In the genomic region with DNA sequence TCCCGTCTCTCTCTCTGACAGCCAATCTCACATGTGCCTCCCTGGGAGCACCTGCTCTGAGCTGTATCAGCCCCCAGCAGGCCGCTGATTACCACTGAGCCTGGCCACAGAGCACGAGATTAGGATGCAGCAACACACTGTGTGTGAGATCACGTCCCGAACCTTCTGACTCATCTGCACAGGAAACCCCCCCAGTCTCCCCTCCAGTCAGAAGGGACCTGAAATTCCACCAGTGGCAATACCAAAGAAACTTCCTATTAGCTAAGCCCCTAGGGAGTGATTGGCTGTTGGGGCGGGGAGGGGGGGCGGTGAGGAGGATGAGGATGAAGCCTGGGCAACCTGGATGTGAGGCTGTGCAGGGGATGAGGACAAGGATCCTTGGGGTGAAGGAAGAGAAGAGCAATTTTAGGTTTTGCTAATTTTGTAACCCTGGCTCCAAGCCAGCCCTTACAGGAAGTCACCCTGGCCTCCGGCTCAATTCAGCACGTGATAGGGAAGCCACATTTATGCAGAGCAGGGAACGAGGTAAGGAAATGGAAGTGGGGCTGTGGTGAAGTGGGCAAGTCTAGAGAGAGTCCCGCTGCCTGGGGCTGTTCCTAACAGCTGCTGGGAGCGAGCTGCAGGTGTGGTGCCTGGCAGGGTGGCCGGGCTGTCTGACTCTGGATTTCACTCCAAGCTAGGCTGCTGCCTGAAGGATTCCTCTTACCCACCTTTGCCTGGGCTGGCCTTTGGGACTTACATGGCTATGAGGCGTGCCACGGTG, we compare ENCODE assay signal across 8 cellular contexts. TPM values are rescaled to one million over a fixed set of nuclear protein-coding genes. Genes with fewer than 3 reads are reported as not detected.
A peak's percentile ranks its signal among the peaks of the same experiment; 100 is the strongest.
DNase-seq lines count a peak whose midpoint lies in the region; ATAC-seq, FAIRE-seq and TF ChIP-seq lines count a peak whose summit lies in the region.

No MANE protein-coding gene starts in this region.

- no peak for FAIRE-seq in HepG2 (lab: Jason Lieb, UNC)

- no peaks in the 10 kb centered on the region for H3F3A ChIP-seq in DOHH2 (ENCODE audit: control insufficient read depth, insufficient read depth)

- H3K27ac ChIP-seq in DOHH2 (ENCODE audit: low read depth, low read length) (peak overlapping the region; percentile 76), brain microvascular endothelial cell (peak overlapping the region; percentile 46), HepG2 (ENCODE audit: extremely low read length, insufficient read depth, low read length) (no peak overlapping the region)

- H3K9me3 ChIP-seq in DOHH2 (ENCODE audit: control insufficient read depth, insufficient read depth, low read length) (no peaks in the 10 kb centered on the region), HepG2 (ENCODE audit: low read length) (no peaks in the 10 kb centered on the region)

- TF ChIP-seq EP300 in HepG2 (IDR thresholded peaks at IDR 0.05; ENCODE audit: low read depth in 2 of 2, low read length in 2 of 2): peak in 1 of 2 experiments; percentile 47; a peak in 1 of 4 replicates
- TF ChIP-seq EP300 in HepG2 (CRISPR knock-in tag; IDR thresholded peaks at IDR 0.05; ENCODE audit: borderline replicate concordance): no peak

- H4K20me1 ChIP-seq in DOHH2 (ENCODE audit: control insufficient read depth, insufficient read depth, low read depth, low read length): peaks cover 10% of the 10 kb centered on the region
- no peaks in the 10 kb centered on the region for H4K20me1 ChIP-seq in HepG2 (ENCODE audit: insufficient read depth, low read length)

- no peak overlapping the region for H3K9ac ChIP-seq in HepG2 (ENCODE audit: insufficient read depth, low read depth, low read length)

- in situ Hi-C loops in brain microvascular endothelial cell (cut with HindIII; ENCODE audit: low pct_ligation_motif_present, low sequenced_read_pairs) (no loop called here), HepG2 (cut with HindIII; ENCODE audit: extremely low pct_ligation_motif_present, low pct_unique_long_range_greater_than_20kb) (no loop called here)

- no TSS peak for BruUV-seq in HepG2 (replicated peaks; lab: Mats Ljungman, UMichigan)

- H3K27me3 ChIP-seq in DOHH2 (ENCODE audit: control insufficient read depth, low read length) (no peaks in the 10 kb centered on the region), brain microvascular endothelial cell (replicated peaks) (no peaks in the 10 kb centered on the region), HepG2 (ENCODE audit: control insufficient read depth in 1 of 2, insufficient read depth in 2 of 2, low read length in 2 of 2) (peaks cover 2% of the 10 kb centered on the region in 2 experiments; a peak in 2 of 5 replicates)

- DNase-seq in HT1080 (ENCODE audit: low read depth): peak; percentile 99
- peak; percentile 88 for DNase-seq in UCSD-AML1 (lab: John Stamatoyannopoulos, UW; ENCODE audit: unreplicated experiment)
- DNase-seq in brain microvascular endothelial cell: peak; percentile 87
- peak; percentile 20 for DNase-seq in HepG2 (ENCODE audit: low spot score)
- peak; percentile 70 to 89 (median 80) for DNase-seq in stimulated activated CD4-positive, alpha-beta T cell treated with anti-CD3 and anti-CD28 coated beads, TNF-alpha, amount 100 ng/mL, for 24 hours (ENCODE audit: low read depth in 3 of 3)
- no peak for DNase-seq in D341Med (ENCODE audit: low spot score)

- TF ChIP-seq RAD21 in HepG2 (CRISPR knock-in tag; IDR thresholded peaks at IDR 0.05): no peak

- H3K4me3 ChIP-seq in DOHH2 (ENCODE audit: low read length) (peak overlapping the region; percentile 81), brain microvascular endothelial cell (ENCODE audit: low read depth, low read length) (peak overlapping the region; percentile 3), HepG2 (replicated peaks in 1 of 3; ENCODE audit: insufficient read depth in 1 of 3, low read depth in 2 of 3, low read length in 3 of 3) (peak overlapping the region in 1 of 3 experiments; percentile 21; a peak in 1 of 6 replicates)

- ATAC-seq in GM21381 (IDR thresholded peaks at IDR 0.05; ENCODE audit: unreplicated experiment) (peak; percentile 88), HepG2 (peak; percentile 77)

- no peak for TF ChIP-seq POLR2A in HepG2 (IDR thresholded peaks at IDR 0.05; ENCODE audit: insufficient read depth in 1 of 2, low read depth in 2 of 2, low read length in 2 of 2)

- POLR2A ChIA-PET in HepG2 (lab: Yijun Ruan, JAX): no interaction called here

- H3K4me2 ChIP-seq in DOHH2 (ENCODE audit: low read length) (peak overlapping the region; percentile 100), HepG2 (ENCODE audit: low read depth, low read length) (peak overlapping the region; percentile 24; the same call in 1 of the 2 replicates)

- peaks cover 52% of the 10 kb centered on the region for H3K4me1 ChIP-seq in DOHH2 (ENCODE audit: control insufficient read depth, low read length)
- peaks cover 45% of the 10 kb centered on the region for H3K4me1 ChIP-seq in HepG2 (ENCODE audit: insufficient read depth, low read length)

- TF ChIP-seq CTCF in DOHH2 (IDR thresholded peaks at IDR 0.05; ENCODE audit: low read depth, low read length, poor library complexity, severe bottlenecking): no peak
- TF ChIP-seq CTCF in brain microvascular endothelial cell (IDR thresholded peaks at IDR 0.05; ENCODE audit: low read depth, low read length, missing control alignments): no peak
- no peak for TF ChIP-seq CTCF in HepG2 (CRISPR knock-in tag; IDR thresholded peaks at IDR 0.05)

- 43% methylated on average over 11 of the region's 15 CpGs for WGBS in HepG2 (ENCODE audit: low lambda C conversion rate)

- H3K79me2 ChIP-seq in DOHH2 (ENCODE audit: control insufficient read depth, low read length): peaks cover 69% of the 10 kb centered on the region
- H3K79me2 ChIP-seq in HepG2 (ENCODE audit: insufficient read depth, low read length): no peaks in the 10 kb centered on the region

- no peak overlapping the region for H2AFZ ChIP-seq in HepG2 (ENCODE audit: low read length)

- H3K9me2 ChIP-seq in DOHH2 (replicated peaks; ENCODE audit: control insufficient read depth, low read length): no peaks in the 10 kb centered on the region

- CTCF ChIA-PET in HepG2 (lab: Yijun Ruan, JAX; ENCODE audit: low intra/inter-chr PET ratio, low total read pairs): no interaction called here

- intact Hi-C loops in HepG2 (cut with micrococcal nuclease; ENCODE audit: unreplicated experiment): no loop called here

- peaks cover 68% of the 10 kb centered on the region for H3K36me3 ChIP-seq in DOHH2 (ENCODE audit: control insufficient read depth, low read length)
- H3K36me3 ChIP-seq in brain microvascular endothelial cell (replicated peaks): peaks cover 9% of the 10 kb centered on the region
- H3K36me3 ChIP-seq in HepG2 (replicated peaks in 1 of 2; ENCODE audit: control insufficient read depth in 1 of 2, insufficient read depth in 2 of 2, low read length in 2 of 2): no peaks in the 10 kb centered on the region

RNA-seq across cellular contexts. Expression of a gene that starts 1.9 kb away (rescaled TPM):
- 81.0 and 87.2 TPM in 2 replicates for total RNA-seq in HT1080 (2014; rRNA removed; shearing (Covaris generic))
- polyA plus RNA-seq in HT1080 (2015; cell fraction: cytosol; rRNA removed): 39.4 and 58.6 TPM in 2 replicates
- polyA plus RNA-seq in HT1080 (2015; cell fraction: nucleus; rRNA removed): 80.0 and 114 TPM in 2 replicates
- total RNA-seq in HepG2 (2016; rRNA removed; fragmentation: Illumina TruSeq; extraction: Trizol): not detected in 2 replicates
- not detected in 2 replicates for total RNA-seq in HepG2 (2016; cell fraction: cytosol; rRNA removed; fragmentation: Illumina TruSeq; extraction: Trizol; ENCODE audit: low read depth)
- total RNA-seq in HepG2 (2016; cell fraction: insoluble cytoplasmic fraction; rRNA removed; fragmentation: Illumina TruSeq; extraction: Trizol): not detected in 2 replicates
- not detected in 2 replicates for total RNA-seq in HepG2 (2016; cell fraction: membrane; rRNA removed; fragmentation: Illumina TruSeq; extraction: Trizol)
- total RNA-seq in HepG2 (2016; cell fraction: nucleus; rRNA removed; fragmentation: Illumina TruSeq; extraction: Trizol): 0.31 TPM in 1 of 2 replicates, not detected in the other
- 2.6 and 4.2 TPM in 2 replicates for polyA plus RNA-seq in HepG2 (2011; rRNA removed)
- polyA plus RNA-seq in HepG2 (2011; cell fraction: cytosol; rRNA removed): 1.4 and 3.7 TPM in 2 replicates
- 3.4 and 4.2 TPM in 2 replicates for polyA plus RNA-seq in HepG2 (2011; cell fraction: nucleus; rRNA removed)
- 1.4 and 2.2 TPM in 2 replicates for polyA plus RNA-seq in HepG2 (2012)
- polyA plus RNA-seq in HepG2 (2016; cell fraction: cytosol; fragmentation: Illumina TruSeq; extraction: Trizol; ENCODE audit: low read depth): not detected in 2 replicates
- polyA plus RNA-seq in HepG2 (2016; cell fraction: insoluble cytoplasmic fraction; fragmentation: Illumina TruSeq; extraction: Trizol; ENCODE audit: low read depth): not detected in 2 replicates
- not detected in 2 replicates for polyA plus RNA-seq in HepG2 (2016; cell fraction: membrane; fragmentation: Illumina TruSeq; extraction: Trizol; ENCODE audit: low read depth)
- not detected in 2 replicates for polyA plus RNA-seq in HepG2 (2016; cell fraction: nucleus; fragmentation: Illumina TruSeq; extraction: Trizol; ENCODE audit: insufficient read depth, low read depth)
- 1.7 and 3.0 TPM in 2 replicates for polyA minus RNA-seq in HepG2 (2011; rRNA and poly(A)+ RNA removed; ENCODE audit: low replicate concordance)
- polyA minus RNA-seq in HepG2 (2011; cell fraction: cytosol; rRNA and poly(A)+ RNA removed): 2.6 TPM in 1 of 2 replicates, not detected in the other
- polyA minus RNA-seq in HepG2 (2011; cell fraction: nucleus; rRNA and poly(A)+ RNA removed): 1.4 and 2.9 TPM in 2 replicates

RNA-seq across cellular contexts. Expression of a gene that starts 34.5 kb away (rescaled TPM):
- total RNA-seq in HT1080 (2014; rRNA removed; shearing (Covaris generic)): not detected in 2 replicates
- polyA plus RNA-seq in HT1080 (2015; cell fraction: cytosol; rRNA removed): 0.07 TPM in 1 of 2 replicates, not detected in the other
- polyA plus RNA-seq in HT1080 (2015; cell fraction: nucleus; rRNA removed): not detected in 2 replicates
- total RNA-seq in HepG2 (2016; rRNA removed; fragmentation: Illumina TruSeq; extraction: Trizol): not detected in 2 replicates
- not detected in 2 replicates for total RNA-seq in HepG2 (2016; cell fraction: cytosol; rRNA removed; fragmentation: Illumina TruSeq; extraction: Trizol; ENCODE audit: low read depth)
- not detected in 2 replicates for total RNA-seq in HepG2 (2016; cell fraction: insoluble cytoplasmic fraction; rRNA removed; fragmentation: Illumina TruSeq; extraction: Trizol)
- not detected in 2 replicates for total RNA-seq in HepG2 (2016; cell fraction: membrane; rRNA removed; fragmentation: Illumina TruSeq; extraction: Trizol)
- not detected in 2 replicates for total RNA-seq in HepG2 (2016; cell fraction: nucleus; rRNA removed; fragmentation: Illumina TruSeq; extraction: Trizol)
- not detected in 2 replicates for polyA plus RNA-seq in HepG2 (2011; rRNA removed)
- polyA plus RNA-seq in HepG2 (2011; cell fraction: cytosol; rRNA removed): 0.05 TPM in 1 of 2 replicates, not detected in the other
- polyA plus RNA-seq in HepG2 (2011; cell fraction: nucleus; rRNA removed): not detected in 2 replicates
- polyA plus RNA-seq in HepG2 (2012): not detected in 2 replicates
- polyA plus RNA-seq in HepG2 (2016; cell fraction: cytosol; fragmentation: Illumina TruSeq; extraction: Trizol; ENCODE audit: low read depth): not detected in 2 replicates
- not detected in 2 replicates for polyA plus RNA-seq in HepG2 (2016; cell fraction: insoluble cytoplasmic fraction; fragmentation: Illumina TruSeq; extraction: Trizol; ENCODE audit: low read depth)
- not detected in 2 replicates for polyA plus RNA-seq in HepG2 (2016; cell fraction: membrane; fragmentation: Illumina TruSeq; extraction: Trizol; ENCODE audit: low read depth)
- not detected in 2 replicates for polyA plus RNA-seq in HepG2 (2016; cell fraction: nucleus; fragmentation: Illumina TruSeq; extraction: Trizol; ENCODE audit: insufficient read depth, low read depth)
- not detected in 2 replicates for polyA minus RNA-seq in HepG2 (2011; rRNA and poly(A)+ RNA removed; ENCODE audit: low replicate concordance)
- not detected in 2 replicates for polyA minus RNA-seq in HepG2 (2011; cell fraction: cytosol; rRNA and poly(A)+ RNA removed)
- not detected in 2 replicates for polyA minus RNA-seq in HepG2 (2011; cell fraction: nucleus; rRNA and poly(A)+ RNA removed)

RNA-seq across cellular contexts. Expression of a gene that starts 35.3 kb away (rescaled TPM):
- total RNA-seq in HT1080 (2014; rRNA removed; shearing (Covaris generic)): 5.6 and 11.3 TPM in 2 replicates
- 23.4 and 26.4 TPM in 2 replicates for polyA plus RNA-seq in HT1080 (2015; cell fraction: cytosol; rRNA removed)
- 7.6 and 9.5 TPM in 2 replicates for polyA plus RNA-seq in HT1080 (2015; cell fraction: nucleus; rRNA removed)
- 0.45 and 1.3 TPM in 2 replicates for total RNA-seq in HepG2 (2016; rRNA removed; fragmentation: Illumina TruSeq; extraction: Trizol)
- total RNA-seq in HepG2 (2016; cell fraction: cytosol; rRNA removed; fragmentation: Illumina TruSeq; extraction: Trizol; ENCODE audit: low read depth): 0.71 and 0.79 TPM in 2 replicates
- total RNA-seq in HepG2 (2016; cell fraction: insoluble cytoplasmic fraction; rRNA removed; fragmentation: Illumina TruSeq; extraction: Trizol): 0.42 and 0.91 TPM in 2 replicates
- total RNA-seq in HepG2 (2016; cell fraction: membrane; rRNA removed; fragmentation: Illumina TruSeq; extraction: Trizol): 1.1 and 1.2 TPM in 2 replicates
- 1.8 and 2.1 TPM in 2 replicates for total RNA-seq in HepG2 (2016; cell fraction: nucleus; rRNA removed; fragmentation: Illumina TruSeq; extraction: Trizol)
- polyA plus RNA-seq in HepG2 (2011; rRNA removed): 4.3 and 8.4 TPM in 2 replicates
- 3.6 and 3.9 TPM in 2 replicates for polyA plus RNA-seq in HepG2 (2011; cell fraction: cytosol; rRNA removed)
- 10.4 and 14.9 TPM in 2 replicates for polyA plus RNA-seq in HepG2 (2011; cell fraction: nucleus; rRNA removed)
- polyA plus RNA-seq in HepG2 (2012): 14.7 and 15.9 TPM in 2 replicates
- 1.8 and 2.1 TPM in 2 replicates for polyA plus RNA-seq in HepG2 (2016; cell fraction: cytosol; fragmentation: Illumina TruSeq; extraction: Trizol; ENCODE audit: low read depth)
- 1.9 and 2.5 TPM in 2 replicates for polyA plus RNA-seq in HepG2 (2016; cell fraction: insoluble cytoplasmic fraction; fragmentation: Illumina TruSeq; extraction: Trizol; ENCODE audit: low read depth)
- polyA plus RNA-seq in HepG2 (2016; cell fraction: membrane; fragmentation: Illumina TruSeq; extraction: Trizol; ENCODE audit: low read depth): 2.8 and 3.5 TPM in 2 replicates
- 5.0 and 7.0 TPM in 2 replicates for polyA plus RNA-seq in HepG2 (2016; cell fraction: nucleus; fragmentation: Illumina TruSeq; extraction: Trizol; ENCODE audit: insufficient read depth, low read depth)
- polyA minus RNA-seq in HepG2 (2011; rRNA and poly(A)+ RNA removed; ENCODE audit: low replicate concordance): 0.72 and 4.8 TPM in 2 replicates
- 4.1 and 11.0 TPM in 2 replicates for polyA minus RNA-seq in HepG2 (2011; cell fraction: cytosol; rRNA and poly(A)+ RNA removed)
- 2.3 and 3.7 TPM in 2 replicates for polyA minus RNA-seq in HepG2 (2011; cell fraction: nucleus; rRNA and poly(A)+ RNA removed)

RNA-seq across cellular contexts. Expression of a gene that starts 44.0 kb away (rescaled TPM):
- not detected in 2 replicates for total RNA-seq in HT1080 (2014; rRNA removed; shearing (Covaris generic))
- polyA plus RNA-seq in HT1080 (2015; cell fraction: cytosol; rRNA removed): not detected in 2 replicates
- not detected in 2 replicates for polyA plus RNA-seq in HT1080 (2015; cell fraction: nucleus; rRNA removed)
- not detected in 2 replicates for total RNA-seq in HepG2 (2016; rRNA removed; fragmentation: Illumina TruSeq; extraction: Trizol)
- total RNA-seq in HepG2 (2016; cell fraction: cytosol; rRNA removed; fragmentation: Illumina TruSeq; extraction: Trizol; ENCODE audit: low read depth): not detected in 2 replicates
- total RNA-seq in HepG2 (2016; cell fraction: insoluble cytoplasmic fraction; rRNA removed; fragmentation: Illumina TruSeq; extraction: Trizol): not detected in 2 replicates
- total RNA-seq in HepG2 (2016; cell fraction: membrane; rRNA removed; fragmentation: Illumina TruSeq; extraction: Trizol): not detected in 2 replicates
- total RNA-seq in HepG2 (2016; cell fraction: nucleus; rRNA removed; fragmentation: Illumina TruSeq; extraction: Trizol): not detected in 2 replicates
- polyA plus RNA-seq in HepG2 (2011; rRNA removed): not detected in 2 replicates
- polyA plus RNA-seq in HepG2 (2011; cell fraction: cytosol; rRNA removed): not detected in 2 replicates
- not detected in 2 replicates for polyA plus RNA-seq in HepG2 (2011; cell fraction: nucleus; rRNA removed)
- not detected in 2 replicates for polyA plus RNA-seq in HepG2 (2012)
- polyA plus RNA-seq in HepG2 (2016; cell fraction: cytosol; fragmentation: Illumina TruSeq; extraction: Trizol; ENCODE audit: low read depth): not detected in 2 replicates
- not detected in 2 replicates for polyA plus RNA-seq in HepG2 (2016; cell fraction: insoluble cytoplasmic fraction; fragmentation: Illumina TruSeq; extraction: Trizol; ENCODE audit: low read depth)
- polyA plus RNA-seq in HepG2 (2016; cell fraction: membrane; fragmentation: Illumina TruSeq; extraction: Trizol; ENCODE audit: low read depth): not detected in 2 replicates
- not detected in 2 replicates for polyA plus RNA-seq in HepG2 (2016; cell fraction: nucleus; fragmentation: Illumina TruSeq; extraction: Trizol; ENCODE audit: insufficient read depth, low read depth)
- not detected in 2 replicates for polyA minus RNA-seq in HepG2 (2011; rRNA and poly(A)+ RNA removed; ENCODE audit: low replicate concordance)
- not detected in 2 replicates for polyA minus RNA-seq in HepG2 (2011; cell fraction: cytosol; rRNA and poly(A)+ RNA removed)
- not detected in 2 replicates for polyA minus RNA-seq in HepG2 (2011; cell fraction: nucleus; rRNA and poly(A)+ RNA removed)

Comparison
In these comparisons a context has a peak if more than half of its experiments do, and no peak if none do; other contexts are left out.
1. RNA of a gene that starts 1.9 kb away (total RNA-seq): 81.0 to 87.2 TPM in HT1080; 0.31 TPM in HepG2; every median in the first group is over 10 times any median in the second.